9 cellular contexts compared by ENCODE assay signal in the genomic region with DNA sequence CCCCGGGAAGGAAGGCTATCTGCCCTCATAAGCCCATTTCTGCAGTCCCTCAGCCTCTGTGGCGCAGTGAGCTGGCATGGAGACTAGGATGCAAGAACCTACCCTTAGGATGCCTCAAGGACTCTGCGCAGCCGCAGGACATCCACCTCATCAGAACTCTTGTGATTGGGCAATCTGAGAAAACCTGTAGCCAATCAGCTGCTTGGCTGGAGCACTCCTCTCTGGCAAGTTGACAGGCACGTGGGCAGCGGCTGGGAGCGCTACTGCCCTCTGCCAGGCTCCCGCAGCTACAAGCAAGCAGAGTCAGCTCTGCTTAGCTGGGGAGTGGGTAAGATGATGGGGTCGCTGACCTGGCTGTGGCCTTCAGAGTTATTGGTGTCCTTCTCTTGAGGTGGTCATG. TPM values are rescaled to one million over a fixed set of nuclear protein-coding genes. Genes with fewer than 3 reads are reported as not detected.
A peak's percentile ranks its signal among the peaks of the same experiment; 100 is the strongest.
DNase-seq lines count a peak whose midpoint lies in the region; ATAC-seq and TF ChIP-seq lines count a peak whose summit lies in the region.
"Had no signal": no experiment of that assay in that cellular context is flagged by ENCODE, and none has a peak within 500 bp of the region (broad histone marks: within the 10 kb centered on the region; RNA-seq: fewer than 3 reads in every experiment).

No MANE protein-coding gene starts in this region.

- peaks cover 5% of the 10 kb centered on the region for H3K27me3 Mint-ChIP-seq in activated CD8-positive, alpha-beta memory T cell treated with anti-CD3 and anti-CD28 coated beads, Interleukin-2, amount 10 ng/mL, durations not matched to agents 7 days and 5 days
- H3K27me3 Mint-ChIP-seq in activated CD8-positive, alpha-beta T cell treated with anti-CD3 and anti-CD28 coated beads, Interleukin-2, amount 10 ng/mL, durations not matched to agents 7 days and 5 days (ENCODE audit: low read depth), result no peaks in the 10 kb centered on the region
- H3K27me3 Mint-ChIP-seq in nephron progenitor cell (ENCODE audit: low read depth, poor library complexity), result peaks cover 24% of the 10 kb centered on the region

- POLR2A ChIA-PET in activated CD8-positive, alpha-beta T cell treated with anti-CD3 and anti-CD28 coated beads, Interleukin-2, amount 10 ng/mL, durations not matched to agents 7 days and 5 days (lab: Charles Lee), result no interaction called here

- CTCF ChIA-PET in activated CD8-positive, alpha-beta memory T cell treated with anti-CD3 and anti-CD28 coated beads, Interleukin-2, amount 10 ng/mL, durations not matched to agents 7 days and 5 days (lab: Charles Lee), result interaction anchor here (0.7 to 1.0 kb wide), 2 partner anchors 33 to 149 kb away, joined by 3 to 6 read pairs; no protein-coding TSS in a partner anchor
- CTCF ChIA-PET in activated CD8-positive, alpha-beta T cell treated with anti-CD3 and anti-CD28 coated beads, Interleukin-2, amount 10 ng/mL, durations not matched to agents 7 days and 5 days (lab: Charles Lee), result no interaction called here

- peaks cover 5% of the 10 kb centered on the region for H3K36me3 Mint-ChIP-seq in activated CD8-positive, alpha-beta memory T cell treated with anti-CD3 and anti-CD28 coated beads, Interleukin-2, amount 10 ng/mL, durations not matched to agents 7 days and 5 days
- peaks cover 3% of the 10 kb centered on the region for H3K36me3 Mint-ChIP-seq in activated CD8-positive, alpha-beta T cell treated with anti-CD3 and anti-CD28 coated beads, Interleukin-2, amount 10 ng/mL, durations not matched to agents 7 days and 5 days (ENCODE audit: low read depth)
- peaks cover 4% of the 10 kb centered on the region for H3K36me3 Mint-ChIP-seq in nephron progenitor cell (ENCODE audit: low read depth)

- ATAC-seq in activated CD8-positive, alpha-beta memory T cell treated with anti-CD3 and anti-CD28 coated beads, Interleukin-2, amount 10 ng/mL, durations not matched to agents 7 days and 5 days, result no peak
- ATAC-seq in activated CD8-positive, alpha-beta T cell treated with anti-CD3 and anti-CD28 coated beads, Interleukin-2, amount 10 ng/mL, durations not matched to agents 7 days and 5 days, result no peak
- ATAC-seq in HG03159 (IDR thresholded peaks at IDR 0.05; ENCODE audit: unreplicated experiment), result no peak

- TF ChIP-seq CTCF in fibroblast of the aortic adventitia (IDR thresholded peaks at IDR 0.05; ENCODE audit: insufficient read depth, low read length) (no peak), nephron progenitor cell (IDR thresholded peaks at IDR 0.05) (no peak)

- H3K4me1 Mint-ChIP-seq in activated CD8-positive, alpha-beta memory T cell treated with anti-CD3 and anti-CD28 coated beads, Interleukin-2, amount 10 ng/mL, durations not matched to agents 7 days and 5 days, result peaks cover 31% of the 10 kb centered on the region
- H3K4me1 Mint-ChIP-seq in activated CD8-positive, alpha-beta T cell treated with anti-CD3 and anti-CD28 coated beads, Interleukin-2, amount 10 ng/mL, durations not matched to agents 7 days and 5 days (ENCODE audit: low read depth), result peaks cover 27% of the 10 kb centered on the region
- H3K4me1 Mint-ChIP-seq in nephron progenitor cell, result peaks cover 17% of the 10 kb centered on the region

- no peaks in the 10 kb centered on the region for H3K9me3 Mint-ChIP-seq in activated CD8-positive, alpha-beta memory T cell treated with anti-CD3 and anti-CD28 coated beads, Interleukin-2, amount 10 ng/mL, durations not matched to agents 7 days and 5 days (ENCODE audit: low read depth)
- H3K9me3 Mint-ChIP-seq in activated CD8-positive, alpha-beta T cell treated with anti-CD3 and anti-CD28 coated beads, Interleukin-2, amount 10 ng/mL, durations not matched to agents 7 days and 5 days (ENCODE audit: insufficient read depth), result no peaks in the 10 kb centered on the region
- no peaks in the 10 kb centered on the region for H3K9me3 Mint-ChIP-seq in nephron progenitor cell

- no peak overlapping the region for H3K4me3 Mint-ChIP-seq in activated CD8-positive, alpha-beta memory T cell treated with anti-CD3 and anti-CD28 coated beads, Interleukin-2, amount 10 ng/mL, durations not matched to agents 7 days and 5 days
- H3K4me3 Mint-ChIP-seq in activated CD8-positive, alpha-beta T cell treated with anti-CD3 and anti-CD28 coated beads, Interleukin-2, amount 10 ng/mL, durations not matched to agents 7 days and 5 days, result no peak overlapping the region
- H3K4me3 Mint-ChIP-seq in nephron progenitor cell, result no peak overlapping the region

- H3K4me3 ChIP-seq in fibroblast of the aortic adventitia (ENCODE audit: low read depth, low read length), result no peak overlapping the region

- DNase-seq in activated CD8-positive, alpha-beta memory T cell treated with anti-CD3 and anti-CD28 coated beads, Interleukin-2, amount 10 ng/mL, durations not matched to agents 7 days and 5 days, result peak; percentile 58
- DNase-seq in activated CD8-positive, alpha-beta memory T cell treated with anti-CD3 and anti-CD28 coated beads, Interleukin-2, amount 50 U/mL, for 4 hours, result no peak
- peak; percentile 94 for DNase-seq in NCI-H226
- DNase-seq in activated CD8-positive, alpha-beta T cell treated with anti-CD3 and anti-CD28 coated beads, Interleukin-2, amount 10 ng/mL, durations not matched to agents 7 days and 5 days, result peak; percentile 48
- DNase-seq in fibroblast of the aortic adventitia (ENCODE audit: low read depth), result peak; percentile 69
- DNase-seq in nephron progenitor cell, result peak; percentile 39
- DNase-seq in activated gamma-delta T cell (lab: John Stamatoyannopoulos, UW), result no peak

- H3K27ac Mint-ChIP-seq in activated CD8-positive, alpha-beta memory T cell treated with anti-CD3 and anti-CD28 coated beads, Interleukin-2, amount 10 ng/mL, durations not matched to agents 7 days and 5 days, result no peak overlapping the region
- H3K27ac Mint-ChIP-seq in activated CD8-positive, alpha-beta T cell treated with anti-CD3 and anti-CD28 coated beads, Interleukin-2, amount 10 ng/mL, durations not matched to agents 7 days and 5 days, result no peak overlapping the region
- no peak overlapping the region for H3K27ac Mint-ChIP-seq in nephron progenitor cell
- H3K27ac Mint-ChIP-seq: CD4-positive, CD25-positive, alpha-beta regulatory T cell had no signal

RNA-seq across cellular contexts. Expression of a gene that starts 1.5 kb away (rescaled TPM):
- total RNA-seq in activated CD8-positive, alpha-beta memory T cell treated with anti-CD3 and anti-CD28 coated beads, Interleukin-2, amount 10 ng/mL, durations not matched to agents 7 days and 5 days, result 10 to 100 TPM; 33.0 to 36.2 TPM
- 10 to 100 TPM; 28.9 to 31.6 TPM for total RNA-seq in activated CD8-positive, alpha-beta T cell treated with anti-CD3 and anti-CD28 coated beads, Interleukin-2, amount 10 ng/mL, durations not matched to agents 7 days and 5 days
- total RNA-seq in fibroblast of the aortic adventitia (ENCODE audit: low replicate concordance), result 26.3 and 35.5 TPM in 2 replicates

RNA-seq across cellular contexts. Expression of a gene that starts 8.2 kb away (rescaled TPM):
- total RNA-seq in activated CD8-positive, alpha-beta memory T cell treated with anti-CD3 and anti-CD28 coated beads, Interleukin-2, amount 10 ng/mL, durations not matched to agents 7 days and 5 days, result not detected
- not detected for total RNA-seq in activated CD8-positive, alpha-beta T cell treated with anti-CD3 and anti-CD28 coated beads, Interleukin-2, amount 10 ng/mL, durations not matched to agents 7 days and 5 days
- 2.2 and 4.2 TPM in 2 replicates for total RNA-seq in fibroblast of the aortic adventitia (ENCODE audit: low replicate concordance)
- total RNA-seq: CD4-positive, CD25-positive, alpha-beta regulatory T cell had no signal

RNA-seq across cellular contexts. Expression of a gene that starts 24.8 kb away (rescaled TPM):
- 10 to 100 TPM; 16.1 to 16.7 TPM for total RNA-seq in activated CD8-positive, alpha-beta memory T cell treated with anti-CD3 and anti-CD28 coated beads, Interleukin-2, amount 10 ng/mL, durations not matched to agents 7 days and 5 days
- 10 to 100 TPM; 20.1 to 21.8 TPM for total RNA-seq in activated CD8-positive, alpha-beta T cell treated with anti-CD3 and anti-CD28 coated beads, Interleukin-2, amount 10 ng/mL, durations not matched to agents 7 days and 5 days
- 3.2 and 5.9 TPM in 2 replicates for total RNA-seq in fibroblast of the aortic adventitia (ENCODE audit: low replicate concordance)

RNA-seq across cellular contexts. Expression of a gene that starts 28.6 kb away (rescaled TPM):
- 10 to 100 TPM; 55.1 to 67.2 TPM for total RNA-seq in activated CD8-positive, alpha-beta memory T cell treated with anti-CD3 and anti-CD28 coated beads, Interleukin-2, amount 10 ng/mL, durations not matched to agents 7 days and 5 days
- total RNA-seq in activated CD8-positive, alpha-beta T cell treated with anti-CD3 and anti-CD28 coated beads, Interleukin-2, amount 10 ng/mL, durations not matched to agents 7 days and 5 days, result 10 to 100 TPM; 47.9 to 52.8 TPM
- 17.9 and 33.5 TPM in 2 replicates for total RNA-seq in fibroblast of the aortic adventitia (ENCODE audit: low replicate concordance)

RNA-seq across cellular contexts. Expression of a gene that starts 47.0 kb away (rescaled TPM):
- total RNA-seq in activated CD8-positive, alpha-beta memory T cell treated with anti-CD3 and anti-CD28 coated beads, Interleukin-2, amount 10 ng/mL, durations not matched to agents 7 days and 5 days, result 10 to 100 TPM; 34.1 to 58.8 TPM
- 1 to 10 TPM; 9.8 to 9.9 TPM for total RNA-seq in activated CD8-positive, alpha-beta T cell treated with anti-CD3 and anti-CD28 coated beads, Interleukin-2, amount 10 ng/mL, durations not matched to agents 7 days and 5 days
- total RNA-seq in fibroblast of the aortic adventitia (ENCODE audit: low replicate concordance), result 0.09 and 1.4 TPM in 2 replicates

Comparison
In these comparisons a context has a peak if more than half of its experiments do, and no peak if none do; other contexts are left out.
1. DNase-seq: peak in activated CD8-positive, alpha-beta memory T cell treated with anti-CD3 and anti-CD28 coated beads, Interleukin-2, amount 10 ng/mL, durations not matched to agents 7 days and 5 days (single experiment), NCI-H226 (single experiment), activated CD8-positive, alpha-beta T cell treated with anti-CD3 and anti-CD28 coated beads, Interleukin-2, amount 10 ng/mL, durations not matched to agents 7 days and 5 days (single experiment), fibroblast of the aortic adventitia (single experiment) and nephron progenitor cell (single experiment); none in activated CD8-positive, alpha-beta memory T cell treated with anti-CD3 and anti-CD28 coated beads, Interleukin-2, amount 50 U/mL, for 4 hours (single experiment) and activated gamma-delta T cell (single experiment).